In the genomic region with DNA sequence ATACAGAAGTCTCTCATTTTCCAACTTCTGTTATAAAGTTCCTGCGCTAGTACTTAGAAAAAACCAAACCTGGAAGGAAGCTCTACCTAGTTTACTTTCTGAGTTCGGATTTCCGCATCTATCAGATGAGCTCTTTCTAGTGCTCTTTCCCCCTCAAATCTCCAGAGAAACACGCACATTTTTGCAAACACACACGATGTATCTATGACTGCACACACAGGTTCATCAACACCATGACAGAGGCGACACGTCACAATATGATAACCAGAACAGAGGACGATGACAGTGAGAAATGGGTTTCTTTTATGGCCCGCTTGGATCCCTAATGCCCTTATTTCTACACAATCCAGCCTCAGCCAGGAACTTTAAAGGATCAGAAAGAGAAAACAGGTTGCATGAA, we compare ENCODE assay signal across 8 cellular contexts. TPM values are rescaled to one million over a fixed set of nuclear protein-coding genes. Genes with fewer than 3 reads are reported as not detected.
DNase-seq lines count a peak whose midpoint lies in the region; ATAC-seq and TF ChIP-seq lines count a peak whose summit lies in the region.

No MANE protein-coding gene starts in this region.

- H3K4me1 Mint-ChIP-seq in brain, result peaks cover 15% of the 10 kb centered on the region

- H3K4me3 ChIP-seq in SJCRH30 (peak overlapping the region; percentile 50), thoracic aorta (peak overlapping the region; percentile 78)

- no peaks in the 10 kb centered on the region for H3K36me3 Mint-ChIP-seq in brain

- peak overlapping the region; percentile 79 to 83 (median 81) for H3K4me3 Mint-ChIP-seq in brain

- peaks cover 0 to 10% (median 6%) of the 10 kb centered on the region in 5 experiments for H3K9me3 Mint-ChIP-seq in brain

- peak overlapping the region; percentile 0 to 19 (median 7) for H3K27ac Mint-ChIP-seq in brain

- H3K27me3 ChIP-seq in SJCRH30, result no peaks in the 10 kb centered on the region
- H3K27me3 ChIP-seq in thoracic aorta (replicated peaks; ENCODE audit: insufficient read depth), result no peaks in the 10 kb centered on the region

- peak; percentile 44 for ATAC-seq in HG02938 (IDR thresholded peaks at IDR 0.05; ENCODE audit: unreplicated experiment)
- ATAC-seq in thoracic aorta (ENCODE audit: insufficient number of reproducible peaks, low FRiP score, low read depth), result no peak

- H3K27me3 Mint-ChIP-seq in brain, result peaks cover 10% of the 10 kb centered on the region

- H3K4me1 ChIP-seq in SJCRH30 (no peaks in the 10 kb centered on the region), thoracic aorta (ENCODE audit: control insufficient read depth in 1 of 2, low read depth in 2 of 2) (peaks cover 3 to 12% of the 10 kb centered on the region in 2 donors)

- no peak overlapping the region for H3K27ac ChIP-seq in SJCRH30
- no peak overlapping the region for H3K27ac ChIP-seq in thoracic aorta

- DNase-seq in DMS 273 (lab: John Stamatoyannopoulos, UW; ENCODE audit: unreplicated experiment) (peak; percentile 52), DMS 273 treated with DMSO at 0.1 percent for 48 hours (lab: John Stamatoyannopoulos, UW) (no peak), SJCRH30 (peak in 1 of 2 experiments; percentile 9), medulla oblongata (ENCODE audit: extremely low spot score) (peak; percentile 44), thoracic aorta (ENCODE audit: low spot score) (no peak), NCI-H69 (lab: John Stamatoyannopoulos, UW) (no peak)

- H3K9me3 ChIP-seq in SJCRH30 (replicated peaks) (no peaks in the 10 kb centered on the region), thoracic aorta (no peaks in the 10 kb centered on the region)

- TF ChIP-seq CTCF in brain (conservative IDR thresholded peaks at IDR 0.05) (no peak), thoracic aorta (IDR thresholded peaks at IDR 0.05) (no peak)

- no peaks in the 10 kb centered on the region for H3K36me3 ChIP-seq in SJCRH30
- no peaks in the 10 kb centered on the region for H3K36me3 ChIP-seq in thoracic aorta

RNA-seq across cellular contexts. Expression of a gene that starts 0.6 kb away (rescaled TPM):
- total RNA-seq in SJCRH30 (2014; rRNA removed; shearing (Covaris generic)), result 0.06 TPM in 1 of 2 replicates, not detected in the other
- polyA plus RNA-seq in brain (ENCODE audit: insufficient read depth, low read depth, low replicate concordance), result not detected
- total RNA-seq in thoracic aorta, result 1 to 10 TPM in 1 of 2 donors, not detected in 1; 3.6 TPM

RNA-seq across cellular contexts. Expression of a gene that starts 29.1 kb away (rescaled TPM):
- not detected in 2 replicates for total RNA-seq in SJCRH30 (2014; rRNA removed; shearing (Covaris generic))
- 5.4 TPM for polyA plus RNA-seq in brain (ENCODE audit: insufficient read depth, low read depth, low replicate concordance)
- 10 to 100 TPM; 61.7 to 66.3 TPM for total RNA-seq in thoracic aorta

Comparison
In these comparisons a context has a peak if more than half of its experiments do, and no peak if none do; other contexts are left out.
1. DNase-seq: peak in DMS 273 (single experiment) and medulla oblongata (single experiment); none in DMS 273 treated with DMSO at 0.1 percent for 48 hours (single experiment), thoracic aorta (single experiment) and NCI-H69 (single experiment).
2. RNA of a gene that starts 29.1 kb away (total RNA-seq): 61.7 to 66.3 TPM in thoracic aorta; not detected in SJCRH30; every median in the first group is over 10 times any median in the second.